Comparison of ENCODE assay signal across 10 cellular contexts in the genomic region with DNA sequence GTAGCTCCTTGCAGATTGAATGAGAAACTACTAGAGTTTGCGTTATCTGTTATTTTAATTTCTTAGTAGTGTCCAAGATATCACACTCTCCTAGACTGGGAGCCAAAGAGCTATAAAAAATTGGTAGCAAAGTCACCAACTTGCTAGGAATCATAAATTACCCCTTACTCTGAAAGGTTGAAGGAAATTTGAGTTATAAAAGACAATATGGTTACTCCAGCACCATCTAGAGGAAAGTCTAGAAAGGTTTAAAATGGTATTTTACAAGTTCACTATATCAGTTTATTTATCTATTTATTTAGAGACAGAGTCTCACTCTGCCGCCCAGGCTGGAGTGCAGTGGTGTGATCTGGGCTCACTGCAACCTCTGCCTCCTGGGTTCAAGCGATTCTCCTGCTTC.
DNase-seq lines count a peak whose midpoint lies in the region; ATAC-seq and TF ChIP-seq lines count a peak whose summit lies in the region.
"Had no signal": no experiment of that assay in that cellular context is flagged by ENCODE, and none has a peak within 500 bp of the region (broad histone marks: within the 10 kb centered on the region; RNA-seq: fewer than 3 reads in every experiment).

No MANE protein-coding gene starts in this region.

- POLR2A ChIA-PET in BJ (lab: Charles Lee), result no interaction called here

- DNase-seq in BJ (ENCODE audit: low read depth), result no peak
- DNase-seq in HT-29 (ENCODE audit: low spot score), result peak; percentile 57
- no peak for DNase-seq in right lobe of liver
- DNase-seq in suprapubic skin (ENCODE audit: low spot score in 2 of 2), result no peak
- DNase-seq in cerebellum (ENCODE audit: low spot score), result no peak
- no peak for DNase-seq in omental fat pad (ENCODE audit: low spot score)
- no peak for DNase-seq in activated CD4-positive, alpha-beta T cell treated with anti-CD3 and anti-CD28 coated beads for 1 hour
- DNase-seq: activated CD4-positive, CD25-positive, alpha-beta regulatory T cell; small intestine had no signal

- intact Hi-C loops in right lobe of liver (cut with DNase I), result no loop called here

- peak overlapping the region; percentile 58; the same call in 1 of the 2 replicates for H3K27ac ChIP-seq in VCaP
- H3K27ac ChIP-seq in right lobe of liver, result no peak overlapping the region
- H3K27ac ChIP-seq in suprapubic skin, result no peak overlapping the region

- ATAC-seq in right lobe of liver, result peak; percentile 21 to 36 (median 32)
- no peak for ATAC-seq in omental fat pad (ENCODE audit: low FRiP score)

- WGBS in right lobe of liver (ENCODE audit: insufficient coverage, low coverage, low lambda C conversion rate, missing lambda C conversion rate), result 43% methylated on average over 3 of the region's 3 CpGs
- WGBS in suprapubic skin, result 72% methylated on average over 3 of the region's 3 CpGs

- TF ChIP-seq CTCF in BJ (IDR thresholded peaks at IDR 0.05; ENCODE audit: insufficient read depth, low read depth, low read length) (peak; percentile 32; the same call in 1 of the 2 replicates), VCaP (conservative IDR thresholded peaks at IDR 0.05) (peak; percentile 76), right lobe of liver (IDR thresholded peaks at IDR 0.05) (peak; percentile 35 to 51 (median 48)), suprapubic skin (IDR thresholded peaks at IDR 0.05) (peak in 1 of 2 donors; percentile 14), omental fat pad (IDR thresholded peaks at IDR 0.05) (no peak)

- H3K27me3 ChIP-seq in BJ (ENCODE audit: control insufficient read depth, insufficient read depth, low read length) (no peaks in the 10 kb centered on the region), right lobe of liver (no peaks in the 10 kb centered on the region), suprapubic skin (no peaks in the 10 kb centered on the region)

- H3K4me1 ChIP-seq in right lobe of liver (peaks cover 0 to 23% (median 10%) of the 10 kb centered on the region in 4 donors), suprapubic skin (no peaks in the 10 kb centered on the region)

- H3K36me3 ChIP-seq in BJ (ENCODE audit: control insufficient read depth, insufficient read depth, low read length) (0 out of 2 replicates have a peak, but pooled peaks cover 2% of the 10 kb centered on the region), right lobe of liver (no peaks in the 10 kb centered on the region), suprapubic skin (peaks cover 5% of the 10 kb centered on the region)

- no peak for TF ChIP-seq EP300 in suprapubic skin (IDR thresholded peaks at IDR 0.05)

- CTCF ChIA-PET in BJ (lab: Yijun Ruan, JAX), result interaction anchor here (0.6 to 2.8 kb wide), 10 partner anchors 9 to 479 kb away, joined by 3 to 8 read pairs (median 4); no protein-coding TSS in a partner anchor

- no peak overlapping the region for H3K4me3 ChIP-seq in BJ (ENCODE audit: low read depth, low read length)
- H3K4me3 ChIP-seq in right lobe of liver, result no peak overlapping the region
- no peak overlapping the region for H3K4me3 ChIP-seq in suprapubic skin

- H3K9me3 ChIP-seq in right lobe of liver (no peaks in the 10 kb centered on the region), suprapubic skin (no peaks in the 10 kb centered on the region)

- TF ChIP-seq POLR2A in right lobe of liver (IDR thresholded peaks at IDR 0.05) (no peak), suprapubic skin (IDR thresholded peaks at IDR 0.05) (no peak)

Comparison
In these comparisons a context has a peak if more than half of its experiments do, and no peak if none do; other contexts are left out.
1. CTCF ChIP-seq: peak in BJ (single experiment), VCaP (single experiment) and right lobe of liver (4 of 4); none in omental fat pad (0 of 3).